ENCODE assay signal across 20 cellular contexts in the genomic region with DNA sequence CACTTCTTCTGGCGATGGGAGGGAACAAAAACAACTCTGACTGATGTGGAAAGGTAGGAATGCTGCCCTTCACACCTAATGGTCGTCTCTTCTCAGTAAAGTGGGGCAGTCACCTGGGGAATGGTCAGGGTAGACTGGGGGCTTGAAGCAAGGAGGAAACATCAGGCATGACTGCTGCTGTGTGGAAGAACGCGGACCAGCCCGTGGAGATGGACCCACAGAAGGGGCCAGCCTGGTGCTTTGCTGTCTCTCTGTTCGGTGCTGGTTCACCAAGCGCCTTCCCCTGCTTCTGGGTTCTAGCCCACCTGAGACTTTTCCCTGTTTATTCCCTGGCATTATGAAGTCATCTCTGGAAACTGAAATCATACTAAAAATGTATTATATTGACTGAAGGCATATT.
DNase-seq lines count a peak whose midpoint lies in the region; ATAC-seq lines count a peak whose summit lies in the region.
"Had no signal": no experiment of that assay in that cellular context is flagged by ENCODE, and none has a peak within 500 bp of the region (broad histone marks: within the 10 kb centered on the region; RNA-seq: fewer than 3 reads in every experiment).

No MANE protein-coding gene starts in this region.

- no peak overlapping the region for H3K4me3 Mint-ChIP-seq in T-helper 1 cell treated with Interleukin-12 subunit alpha and Interleukin-12 subunit beta and Interleukin-4 antibody, amounts not matched to agents 30 μg/mL and 1 μg/mL, for 36 hours
- no peak overlapping the region for H3K4me3 Mint-ChIP-seq in activated T-helper 17 cell treated with anti-CD3 and anti-CD28 coated beads, Interleukin-2, amount 50 U/mL, for 72 hours
- H3K4me3 Mint-ChIP-seq in stimulated activated memory B cell treated with anti-CD40 and anti-IgM and Interleukin-4, amounts not matched to agents 10 μg/mL and 1 μg/mL and 100 μg/mL, for 72 hours = no peak overlapping the region
- H3K4me3 Mint-ChIP-seq: B cell, neural crest cell had no signal

- H3K27me3 Mint-ChIP-seq in T-helper 1 cell treated with Interleukin-12 subunit alpha and Interleukin-12 subunit beta and Interleukin-4 antibody, amounts not matched to agents 30 μg/mL and 1 μg/mL, for 36 hours (ENCODE audit: low read depth) = no peaks in the 10 kb centered on the region
- H3K27me3 Mint-ChIP-seq in activated T-helper 17 cell treated with anti-CD3 and anti-CD28 coated beads, Interleukin-2, amount 50 U/mL, for 72 hours = no peaks in the 10 kb centered on the region
- H3K27me3 Mint-ChIP-seq in stimulated activated memory B cell treated with anti-CD40 and anti-IgM and Interleukin-4, amounts not matched to agents 10 μg/mL and 1 μg/mL and 100 μg/mL, for 72 hours = no peaks in the 10 kb centered on the region
- H3K27me3 Mint-ChIP-seq: B cell had no signal

- no peak for ATAC-seq in activated T-helper 17 cell treated with anti-CD3 and anti-CD28 coated beads, Interleukin-2, amount 50 U/mL, for 72 hours (replicated peaks)
- ATAC-seq in stimulated activated memory B cell treated with anti-CD40 and anti-IgM and Interleukin-4, amounts not matched to agents 10 μg/mL and 1 μg/mL and 100 μg/mL, for 72 hours = no peak
- ATAC-seq in GM19397 (IDR thresholded peaks at IDR 0.05; ENCODE audit: unreplicated experiment) (no peak), HG03025 (IDR thresholded peaks at IDR 0.05; ENCODE audit: low FRiP score, unreplicated experiment) (no peak)
- ATAC-seq: Right ventricle myocardium inferior had no signal

- no peak for DNase-seq in T-helper 1 cell
- peak; percentile 81 for DNase-seq in mesenteric fat pad (ENCODE audit: low spot score)
- no peak for DNase-seq in EL
- DNase-seq: activated CD4-positive, alpha-beta T cell treated with anti-CD3 and anti-CD28 coated beads for 48 hours; Calu3; erythroblast; GOT3; Karpas-422; NCI-H1092; NCI-H2029; NCI-H510A treated with DMSO at 0.1 percent for 48 hours; SW 1271 had no signal

- H3K36me3 Mint-ChIP-seq in T-helper 1 cell treated with Interleukin-12 subunit alpha and Interleukin-12 subunit beta and Interleukin-4 antibody, amounts not matched to agents 30 μg/mL and 1 μg/mL, for 36 hours (ENCODE audit: low read depth) = peaks cover 54% of the 10 kb centered on the region
- peaks cover 97% of the 10 kb centered on the region for H3K36me3 Mint-ChIP-seq in activated T-helper 17 cell treated with anti-CD3 and anti-CD28 coated beads, Interleukin-2, amount 50 U/mL, for 72 hours (ENCODE audit: low read depth)
- peaks cover 87% of the 10 kb centered on the region for H3K36me3 Mint-ChIP-seq in stimulated activated memory B cell treated with anti-CD40 and anti-IgM and Interleukin-4, amounts not matched to agents 10 μg/mL and 1 μg/mL and 100 μg/mL, for 72 hours

- H3K27ac Mint-ChIP-seq in T-helper 1 cell treated with Interleukin-12 subunit alpha and Interleukin-12 subunit beta and Interleukin-4 antibody, amounts not matched to agents 30 μg/mL and 1 μg/mL, for 36 hours = peak overlapping the region; percentile 9
- H3K27ac Mint-ChIP-seq in activated T-helper 17 cell treated with anti-CD3 and anti-CD28 coated beads, Interleukin-2, amount 50 U/mL, for 72 hours = peak overlapping the region; percentile 11
- H3K27ac Mint-ChIP-seq in stimulated activated memory B cell treated with anti-CD40 and anti-IgM and Interleukin-4, amounts not matched to agents 10 μg/mL and 1 μg/mL and 100 μg/mL, for 72 hours = peak overlapping the region; percentile 3
- H3K27ac Mint-ChIP-seq: B cell had no signal

- H3K4me1 Mint-ChIP-seq in T-helper 1 cell treated with Interleukin-12 subunit alpha and Interleukin-12 subunit beta and Interleukin-4 antibody, amounts not matched to agents 30 μg/mL and 1 μg/mL, for 36 hours (ENCODE audit: low read depth) = peaks cover 6% of the 10 kb centered on the region
- H3K4me1 Mint-ChIP-seq in activated T-helper 17 cell treated with anti-CD3 and anti-CD28 coated beads, Interleukin-2, amount 50 U/mL, for 72 hours = peaks cover 21% of the 10 kb centered on the region
- peaks cover 16% of the 10 kb centered on the region for H3K4me1 Mint-ChIP-seq in stimulated activated memory B cell treated with anti-CD40 and anti-IgM and Interleukin-4, amounts not matched to agents 10 μg/mL and 1 μg/mL and 100 μg/mL, for 72 hours
- H3K4me1 Mint-ChIP-seq: B cell had no signal

- no peaks in the 10 kb centered on the region for H3K9me3 Mint-ChIP-seq in T-helper 1 cell treated with Interleukin-12 subunit alpha and Interleukin-12 subunit beta and Interleukin-4 antibody, amounts not matched to agents 30 μg/mL and 1 μg/mL, for 36 hours
- H3K9me3 Mint-ChIP-seq in activated T-helper 17 cell treated with anti-CD3 and anti-CD28 coated beads, Interleukin-2, amount 50 U/mL, for 72 hours = no peaks in the 10 kb centered on the region
- H3K9me3 Mint-ChIP-seq in stimulated activated memory B cell treated with anti-CD40 and anti-IgM and Interleukin-4, amounts not matched to agents 10 μg/mL and 1 μg/mL and 100 μg/mL, for 72 hours = no peaks in the 10 kb centered on the region
- H3K9me3 Mint-ChIP-seq: neural crest cell had no signal
